ENCODE assay signal across 1 cellular context in genomic region chr11:96389604-96390402, GRCh38.
TF ChIP-seq lines count a peak whose summit lies in the region.

Gene CCDC82 (minus strand): TSS chr11:96389912. CDS start chr11:96384747, 5,165 bp downstream.
Gene JRKL (plus strand): TSS chr11:96390013. CDS start chr11:96390650, 637 bp downstream.

TF ChIP-seq in HEK293, 187 proteins besides CTCF, POLR2A, EP300 and RAD21 (continued from another document):
- TF ChIP-seq PATZ1 (tag by site-specific recombination; IDR thresholded peaks at IDR 0.05), result peak; percentile 68
- TF ChIP-seq ZNF335 (tag by site-specific recombination; conservative IDR thresholded peaks at IDR 0.05), result peak; percentile 62
- TF ChIP-seq SALL2 (tag by site-specific recombination; IDR thresholded peaks at IDR 0.05; ENCODE audit: borderline replicate concordance), result no peak
- TF ChIP-seq ZNF530 (tag by site-specific recombination; IDR thresholded peaks at IDR 0.05; ENCODE audit: low read depth), result no peak
- no peak for TF ChIP-seq ZNF488 (tag by site-specific recombination; IDR thresholded peaks at IDR 0.05)
- no peak for TF ChIP-seq ZSCAN18 (tag by site-specific recombination; IDR thresholded peaks at IDR 0.05)
- no peak for TF ChIP-seq ZNF354C (tag by site-specific recombination; IDR thresholded peaks at IDR 0.05; ENCODE audit: borderline replicate concordance, low read depth)
- TF ChIP-seq SP2 (tag by site-specific recombination; IDR thresholded peaks at IDR 0.05), result peak; percentile 93
- peak; percentile 52; the same call in 1 of the 2 replicates for TF ChIP-seq ZNF2 (tag by site-specific recombination; IDR thresholded peaks at IDR 0.05)
- peak; percentile 93 for TF ChIP-seq ZBTB48 (tag by site-specific recombination; IDR thresholded peaks at IDR 0.05)
- no peak for TF ChIP-seq ZNF112 (tag by site-specific recombination; IDR thresholded peaks at IDR 0.05)
- no peak for TF ChIP-seq ZNF555 (tag by site-specific recombination; conservative IDR thresholded peaks at IDR 0.05)
- no peak for TF ChIP-seq ZNF596 (tag by site-specific recombination; IDR thresholded peaks at IDR 0.05)
- 0 out of 2 replicates have a peak, but pooled peaks have one; percentile 27 for TF ChIP-seq ZEB2 (tag by site-specific recombination; IDR thresholded peaks at IDR 0.05)
- TF ChIP-seq ZNF701 (tag by site-specific recombination; IDR thresholded peaks at IDR 0.05), result no peak
- no peak for TF ChIP-seq ZNF416 (tag by site-specific recombination; IDR thresholded peaks at IDR 0.05)
- TF ChIP-seq ZNF792 (tag by site-specific recombination; IDR thresholded peaks at IDR 0.05), result no peak
- peak; percentile 34; the same call in 1 of the 2 replicates for TF ChIP-seq ZBTB11 (tag by site-specific recombination; conservative IDR thresholded peaks at IDR 0.05; ENCODE audit: low read depth)
- TF ChIP-seq PRDM4 (tag by site-specific recombination; IDR thresholded peaks at IDR 0.05), result no peak
- no peak for TF ChIP-seq ZSCAN4 (tag by site-specific recombination; IDR thresholded peaks at IDR 0.05)
- no peak for TF ChIP-seq ZNF571 (tag by site-specific recombination; IDR thresholded peaks at IDR 0.05)
- TF ChIP-seq PRDM10 (tag by site-specific recombination; IDR thresholded peaks at IDR 0.05), result peak; percentile 39
- TF ChIP-seq BCL11B (tag by site-specific recombination; IDR thresholded peaks at IDR 0.05; ENCODE audit: low read depth), result no peak
- TF ChIP-seq HOXC10 (CRISPR knock-in tag; IDR thresholded peaks at IDR 0.05), result no peak
- TF ChIP-seq ZNF426 (tag by site-specific recombination; IDR thresholded peaks at IDR 0.05), result no peak
- no peak for TF ChIP-seq ZNF624 (tag by site-specific recombination; IDR thresholded peaks at IDR 0.05)
- TF ChIP-seq ZNF23 (tag by site-specific recombination; IDR thresholded peaks at IDR 0.05; ENCODE audit: borderline replicate concordance), result no peak
- no peak for TF ChIP-seq ZBTB6 (tag by site-specific recombination; IDR thresholded peaks at IDR 0.05)
- peak; percentile 35 for TF ChIP-seq GLIS1 (tag by site-specific recombination; IDR thresholded peaks at IDR 0.05)
- no peak for TF ChIP-seq ZNF433 (tag by site-specific recombination; IDR thresholded peaks at IDR 0.05; ENCODE audit: low read depth)
- TF ChIP-seq ZNF324 (tag by site-specific recombination; IDR thresholded peaks at IDR 0.05), result no peak
- TF ChIP-seq RBAK (tag by site-specific recombination; IDR thresholded peaks at IDR 0.05), result no peak
- TF ChIP-seq ZNF658 (tag by site-specific recombination; IDR thresholded peaks at IDR 0.05), result no peak
- no peak for TF ChIP-seq ZNF843 (tag by site-specific recombination; IDR thresholded peaks at IDR 0.05)
- TF ChIP-seq GLI2 (tag by site-specific recombination; IDR thresholded peaks at IDR 0.05; ENCODE audit: borderline replicate concordance, low read depth), result no peak
- no peak for TF ChIP-seq ZSCAN5A (tag by site-specific recombination; IDR thresholded peaks at IDR 0.05)
- TF ChIP-seq SP3 (tag by site-specific recombination; IDR thresholded peaks at IDR 0.05), result peak; percentile 98
- TF ChIP-seq KLF1 (tag by site-specific recombination; IDR thresholded peaks at IDR 0.05), result peak; percentile 79
- no peak for TF ChIP-seq WT1 (tag by site-specific recombination; IDR thresholded peaks at IDR 0.05)
- TF ChIP-seq ZBTB20 (tag by site-specific recombination; IDR thresholded peaks at IDR 0.05), result no peak
- TF ChIP-seq ZNF521 (tag by site-specific recombination; IDR thresholded peaks at IDR 0.05), result no peak
- 0 out of 2 replicates have a peak, but pooled peaks have one; percentile 3 for TF ChIP-seq OSR2 (tag by site-specific recombination; IDR thresholded peaks at IDR 0.05)
- TF ChIP-seq ZSCAN16 (tag by site-specific recombination; IDR thresholded peaks at IDR 0.05), result no peak
- 0 out of 2 replicates have a peak, but pooled peaks have one; percentile 11 for TF ChIP-seq ZNF561 (tag by site-specific recombination; IDR thresholded peaks at IDR 0.05; ENCODE audit: borderline replicate concordance)
